In genomic region chr22:31313366-31314147, GRCh38 we compare ENCODE assay signal across 8 cellular contexts. TPM values are rescaled to one million over a fixed set of nuclear protein-coding genes. Genes with fewer than 3 reads are reported as not detected.
DNase-seq lines count a peak whose midpoint lies in the region; ATAC-seq and TF ChIP-seq lines count a peak whose summit lies in the region.

No MANE protein-coding gene starts in this region.

- no peak overlapping the region for H3T11ph ChIP-seq in H9 (ENCODE audit: low read length)

- H3K4me1 Mint-ChIP-seq in H9, result peaks cover 7% of the 10 kb centered on the region in 2 experiments
- peaks cover 9% of the 10 kb centered on the region for H3K4me1 Mint-ChIP-seq in stimulated activated memory B cell treated with anti-CD40 and anti-IgM and Interleukin-4, amounts not matched to agents 10 μg/mL and 1 μg/mL and 100 μg/mL, for 72 hours

- H3K9ac ChIP-seq in H9 (ENCODE audit: extremely low read depth, insufficient read length, low read length) (peak overlapping the region; percentile 13), mucosa of rectum (ENCODE audit: low read depth in 1 of 2, low read length in 2 of 2) (peak overlapping the region in 1 of 2 donors; percentile 1)

- H2AK5ac ChIP-seq in H9 (ENCODE audit: insufficient read length, low read length), result no peak overlapping the region

- no peak overlapping the region for H2BK15ac ChIP-seq in H9 (ENCODE audit: low read depth, low read length)

- DNase-seq in AG08396 (ENCODE audit: low spot score) (peak; percentile 79), H9 (peak; percentile 77), NOMO-1 treated with DMSO at 0.1 percent for 48 hours (lab: John Stamatoyannopoulos, UW; ENCODE audit: unreplicated experiment) (peak; percentile 41), esophagus squamous epithelium (lab: John Stamatoyannopoulos, UW) (no peak)
- peak; percentile 76 to 77 for DNase-seq in activated T-cell treated with anti-CD3 and anti-CD28 coated beads, Interleukin-2, amount 50 U/mL, for 48 hours

- H3K9me3 ChIP-seq in H9 (ENCODE audit: control insufficient read depth, low read depth, low read length) (no peaks in the 10 kb centered on the region), esophagus squamous epithelium (no peaks in the 10 kb centered on the region), mucosa of rectum (ENCODE audit: control insufficient read depth in 2 of 2, low read length in 2 of 2) (no peaks in the 10 kb centered on the region)

- no peak overlapping the region for H2BK20ac ChIP-seq in H9 (ENCODE audit: low read depth, low read length, poor library complexity, severe bottlenecking)

- H3K4ac ChIP-seq in H9 (ENCODE audit: low read depth, low read length), result no peak overlapping the region; the same call in 1 of the 2 replicates

- no peaks in the 10 kb centered on the region for H3K79me1 ChIP-seq in H9 (ENCODE audit: insufficient read depth, low read depth, low read length, poor library complexity, severe bottlenecking)

- no peak overlapping the region for H4K8ac ChIP-seq in H9 (replicated peaks; ENCODE audit: insufficient read length, low read depth, low read length)

- H2BK12ac ChIP-seq in H9 (ENCODE audit: insufficient read length, low read depth, low read length), result no peak overlapping the region

- no peaks in the 10 kb centered on the region for H4K20me1 ChIP-seq in H9 (ENCODE audit: control insufficient read depth, insufficient read depth, insufficient read length)

- H3K27ac ChIP-seq in H9 (ENCODE audit: insufficient read length, low read depth, low read length) (no peak overlapping the region), esophagus squamous epithelium (peak overlapping the region; percentile 69 to 87 (median 78)), mucosa of rectum (ENCODE audit: low read depth in 2 of 2, low read length in 2 of 2) (peak overlapping the region; percentile 55 to 59)

- H2AFZ ChIP-seq in H9 (ENCODE audit: low read length), result peak overlapping the region; percentile 0

- H3K18ac ChIP-seq in H9 (ENCODE audit: insufficient read length, low read depth, low read length), result peak overlapping the region; percentile 53

- H3K27me3 Mint-ChIP-seq in H9 (ENCODE audit: low read depth), result no peaks in the 10 kb centered on the region
- H3K27me3 Mint-ChIP-seq in stimulated activated memory B cell treated with anti-CD40 and anti-IgM and Interleukin-4, amounts not matched to agents 10 μg/mL and 1 μg/mL and 100 μg/mL, for 72 hours, result no peaks in the 10 kb centered on the region

- H3K4me1 ChIP-seq in H9 (ENCODE audit: insufficient read depth, low read length) (peaks cover 4% of the 10 kb centered on the region; the same call in 1 of the 2 replicates), esophagus squamous epithelium (peaks cover 6 to 15% (median 13%) of the 10 kb centered on the region in 3 donors), mucosa of rectum (ENCODE audit: control insufficient read depth in 2 of 2, insufficient read depth in 2 of 2, low read length in 2 of 2) (peaks cover 5 to 6% of the 10 kb centered on the region in 2 donors)

- no peak overlapping the region for H3K4me2 ChIP-seq in H9 (ENCODE audit: insufficient read depth, insufficient read length, low read length)

- H3K4me3 ChIP-seq in esophagus squamous epithelium (no peak overlapping the region), mucosa of rectum (ENCODE audit: low read length in 2 of 2) (no peak overlapping the region)

- peak; percentile 92 for TF ChIP-seq CTCF in H9 (conservative IDR thresholded peaks at IDR 0.05)
- peak; percentile 78 to 95 (median 90) for TF ChIP-seq CTCF in esophagus squamous epithelium (IDR thresholded peaks at IDR 0.05)

- peak overlapping the region; percentile 84 for H4K5ac ChIP-seq in H9 (ENCODE audit: insufficient read length, low read depth, low read length)

- H3K27ac Mint-ChIP-seq in H9, result peak overlapping the region; percentile 7 to 84 (median 66); a peak in 5 of 7 replicates
- no peak overlapping the region for H3K27ac Mint-ChIP-seq in stimulated activated memory B cell treated with anti-CD40 and anti-IgM and Interleukin-4, amounts not matched to agents 10 μg/mL and 1 μg/mL and 100 μg/mL, for 72 hours

- H3K14ac ChIP-seq in H9 (ENCODE audit: insufficient read depth, low read length), result peak overlapping the region; percentile 25; the same call in 1 of the 2 replicates

- peaks cover 17 to 19% of the 10 kb centered on the region in 2 experiments for H3K9me3 Mint-ChIP-seq in H9
- H3K9me3 Mint-ChIP-seq in stimulated activated memory B cell treated with anti-CD40 and anti-IgM and Interleukin-4, amounts not matched to agents 10 μg/mL and 1 μg/mL and 100 μg/mL, for 72 hours, result peaks cover 3% of the 10 kb centered on the region

- H4K91ac ChIP-seq in H9 (ENCODE audit: insufficient read length, low read depth, low read length), result no peak overlapping the region

- H3K36me3 ChIP-seq in esophagus squamous epithelium, result no peaks in the 10 kb centered on the region
- no peaks in the 10 kb centered on the region for H3K36me3 ChIP-seq in mucosa of rectum (ENCODE audit: control insufficient read depth in 2 of 2, insufficient read depth in 2 of 2, low read length in 2 of 2)

- H3K79me2 ChIP-seq in H9 (ENCODE audit: insufficient read depth, low read length), result no peaks in the 10 kb centered on the region

- no peak overlapping the region for H2BK5ac ChIP-seq in H9 (ENCODE audit: insufficient read length, low read length)

- no peaks in the 10 kb centered on the region for H3K23me2 ChIP-seq in H9 (ENCODE audit: insufficient read length, low read depth, low read length, poor library complexity, severe bottlenecking)

- WGBS in H9 (ENCODE audit: extremely low coverage, insufficient read length, low lambda C conversion rate), result no CpG with 5 or more reads among the region's 6 CpGs
- 19 to 29% methylated on average over 5 to 6 of the region's 6 CpGs for WGBS in esophagus squamous epithelium, 2 donors

- no peak overlapping the region for H3K23ac ChIP-seq in H9 (ENCODE audit: insufficient read length, low read depth, low read length)

- H3K27me3 ChIP-seq in H9 (ENCODE audit: insufficient read depth, low read length), result no peaks in the 10 kb centered on the region
- H3K27me3 ChIP-seq in esophagus squamous epithelium, result no peaks in the 10 kb centered on the region
- no peaks in the 10 kb centered on the region for H3K27me3 ChIP-seq in mucosa of rectum (ENCODE audit: control insufficient read depth in 2 of 2, insufficient read depth in 2 of 2, low read length in 2 of 2)

- TF ChIP-seq POLR2A in esophagus squamous epithelium (IDR thresholded peaks at IDR 0.05), result no peak

- H3K4me3 Mint-ChIP-seq in H9, result peak overlapping the region in 1 of 2 experiments; percentile 11; a peak in 2 of 5 replicates
- H3K4me3 Mint-ChIP-seq in stimulated activated memory B cell treated with anti-CD40 and anti-IgM and Interleukin-4, amounts not matched to agents 10 μg/mL and 1 μg/mL and 100 μg/mL, for 72 hours, result no peak overlapping the region

- peaks cover 5 to 19% (median 9%) of the 10 kb centered on the region in 3 experiments; a peak in 5 of 7 replicates for H3K36me3 Mint-ChIP-seq in H9 (ENCODE audit: insufficient read depth in 1 of 3, low read depth in 3 of 3)
- peaks cover 18% of the 10 kb centered on the region for H3K36me3 Mint-ChIP-seq in stimulated activated memory B cell treated with anti-CD40 and anti-IgM and Interleukin-4, amounts not matched to agents 10 μg/mL and 1 μg/mL and 100 μg/mL, for 72 hours

- intact Hi-C loops in esophagus squamous epithelium (cut with DNase I), result no loop called here

- peak; percentile 48 for ATAC-seq in stimulated activated memory B cell treated with anti-CD40 and anti-IgM and Interleukin-4, amounts not matched to agents 10 μg/mL and 1 μg/mL and 100 μg/mL, for 72 hours
- ATAC-seq in HG02938 (IDR thresholded peaks at IDR 0.05; ENCODE audit: unreplicated experiment), result no peak

- no peak overlapping the region for H2BK120ac ChIP-seq in H9 (ENCODE audit: low read depth, low read length, poor library complexity, severe bottlenecking)

- no peak overlapping the region for H3K56ac ChIP-seq in H9 (ENCODE audit: insufficient read length, low read depth, low read length)

RNA-seq across cellular contexts. Expression of gene PIK3IP1, which starts 21.3 kb away (rescaled TPM):
- total RNA-seq in H9 (2021), result 0.87 and 0.92 TPM in 2 replicates
- 10 to 100 TPM in 3 of 4 donors, 1 to 10 TPM in 1; 7.0 to 53.0 (median 19.2) TPM for total RNA-seq in esophagus squamous epithelium

RNA-seq across cellular contexts. Expression of gene PATZ1, which starts 32.6 kb away (rescaled TPM):
- total RNA-seq in H9 (2021), result 118 and 120 TPM in 2 replicates
- 10 to 100 TPM in 2 of 4 donors, 1 to 10 TPM in 2; 2.2 to 13.0 (median 7.2) TPM for total RNA-seq in esophagus squamous epithelium
